In the genomic region with DNA sequence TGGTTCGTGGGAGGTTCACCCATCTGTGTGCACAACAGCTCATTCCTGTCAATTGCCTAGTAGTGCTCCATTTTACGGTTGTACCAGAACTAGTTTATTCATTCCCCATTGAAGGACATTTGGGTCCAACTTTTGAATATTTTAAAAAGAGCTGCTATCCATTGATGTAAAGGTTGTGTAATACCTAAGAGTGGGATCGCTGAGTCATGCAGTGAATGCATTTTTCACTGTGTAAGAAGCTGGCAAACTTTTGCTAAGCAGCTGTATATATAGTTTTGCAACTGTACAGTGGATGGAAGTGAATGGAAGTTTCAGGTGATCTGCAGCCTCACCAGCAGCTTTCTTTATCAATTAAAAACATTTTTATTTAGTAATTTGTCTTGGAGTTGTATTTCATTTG, we compare ENCODE assay signal across 27 cellular contexts.
DNase-seq lines count a peak whose midpoint lies in the region; ATAC-seq, FAIRE-seq and TF ChIP-seq lines count a peak whose summit lies in the region.
"Had no signal": no experiment of that assay in that cellular context is flagged by ENCODE, and none has a peak within 500 bp of the region (broad histone marks: within the 10 kb centered on the region; RNA-seq: fewer than 3 reads in every experiment).

No MANE protein-coding gene starts in this region.

- H4K8ac ChIP-seq in IMR-90 (ENCODE audit: low read depth in 2 of 2, low read length in 2 of 2): no peak overlapping the region

- peak overlapping the region; percentile 55 for H3K4ac ChIP-seq in IMR-90 (ENCODE audit: low read depth, low read length)

- H3K4me1 ChIP-seq in A673 (ENCODE audit: insufficient read depth, low read length, poor library complexity, severe bottlenecking): peaks cover 13% of the 10 kb centered on the region
- H3K4me1 ChIP-seq in IMR-90 (ENCODE audit: control insufficient read depth, insufficient read depth, low read length): peaks cover 5% of the 10 kb centered on the region; the same call in 1 of the 2 replicates
- H3K4me1 ChIP-seq in astrocyte (ENCODE audit: insufficient read depth, low read length): no peaks in the 10 kb centered on the region
- no peaks in the 10 kb centered on the region for H3K4me1 ChIP-seq in kidney (ENCODE audit: control insufficient read depth in 1 of 2, insufficient read depth in 1 of 2, low read depth in 1 of 2, low read length in 2 of 2)
- H3K4me1 ChIP-seq in adrenal gland (replicated peaks in 1 of 2): no peaks in the 10 kb centered on the region
- H3K4me1 ChIP-seq: heart right ventricle, spleen had no signal

- in situ Hi-C loops in IMR-90 (cut with MboI; ENCODE audit: low sequenced_read_pairs): no loop called here

- H4K5ac ChIP-seq in IMR-90 (ENCODE audit: low read depth, low read length): peak overlapping the region; percentile 34; the same call in 1 of the 2 replicates

- TF ChIP-seq RAD21 in IMR-90 (IDR thresholded peaks at IDR 0.05; ENCODE audit: low read length): no peak

- no peak overlapping the region for H3K9ac ChIP-seq in IMR-90 (ENCODE audit: low read depth, low read length)
- H3K9ac ChIP-seq in astrocyte (ENCODE audit: low read length): no peak overlapping the region
- H3K9ac ChIP-seq in kidney (ENCODE audit: low read length in 2 of 2): no peak overlapping the region

- H3K79me1 ChIP-seq in IMR-90 (ENCODE audit: low read depth in 1 of 2, low read length in 2 of 2): no peaks in the 10 kb centered on the region

- no peak overlapping the region for H3K4me2 ChIP-seq in IMR-90 (ENCODE audit: low read depth, low read length)
- no peak overlapping the region for H3K4me2 ChIP-seq in astrocyte (ENCODE audit: low read length)

- no peaks in the 10 kb centered on the region for H3K9me1 ChIP-seq in IMR-90 (ENCODE audit: insufficient read depth, low read length)

- TF ChIP-seq POLR2A in IMR-90 (IDR thresholded peaks at IDR 0.05; ENCODE audit: low read depth, low read length) (no peak), adrenal gland (IDR thresholded peaks at IDR 0.05) (no peak)

- H3K36me3 ChIP-seq in A673 (ENCODE audit: insufficient read depth, low read length, poor library complexity, severe bottlenecking): no peaks in the 10 kb centered on the region
- H3K36me3 ChIP-seq in IMR-90 (ENCODE audit: control insufficient read depth, insufficient read depth, low read length): no peaks in the 10 kb centered on the region
- H3K36me3 ChIP-seq in astrocyte (ENCODE audit: insufficient read depth, low read length): no peaks in the 10 kb centered on the region
- no peaks in the 10 kb centered on the region for H3K36me3 ChIP-seq in kidney (ENCODE audit: control insufficient read depth in 1 of 2, insufficient read depth in 2 of 2, low read length in 2 of 2)
- no peaks in the 10 kb centered on the region for H3K36me3 ChIP-seq in adrenal gland (replicated peaks in 1 of 2)
- H3K36me3 ChIP-seq: heart right ventricle, MG63, spleen had no signal

- no peak overlapping the region for H2AK5ac ChIP-seq in IMR-90 (ENCODE audit: low read depth, low read length)

- peak overlapping the region; percentile 69 for H2BK20ac ChIP-seq in IMR-90 (ENCODE audit: low read depth, low read length)

- H3K27me3 ChIP-seq in A673 (replicated peaks; ENCODE audit: insufficient read depth, low read depth, low read length, poor library complexity): no peaks in the 10 kb centered on the region
- H3K27me3 ChIP-seq in IMR-90 (ENCODE audit: control insufficient read depth, insufficient read depth, low read length): no peaks in the 10 kb centered on the region; the same call in 1 of the 2 replicates
- H3K27me3 ChIP-seq in astrocyte (ENCODE audit: insufficient read depth, low read length): no peaks in the 10 kb centered on the region
- no peaks in the 10 kb centered on the region for H3K27me3 ChIP-seq in adrenal gland
- H3K27me3 ChIP-seq: MG63, spleen had no signal

- H3K27ac ChIP-seq in A673 (ENCODE audit: low read depth, low read length, poor library complexity, severe bottlenecking) (no peak overlapping the region), IMR-90 (ENCODE audit: insufficient read depth, low read length) (peak overlapping the region; percentile 39; the same call in 1 of the 2 replicates), astrocyte (ENCODE audit: low read depth, low read length) (no peak overlapping the region), kidney (ENCODE audit: low read depth in 2 of 2, low read length in 2 of 2) (no peak overlapping the region), adrenal gland (no peak overlapping the region)
- H3K27ac ChIP-seq: heart right ventricle, spleen had no signal

- no peak overlapping the region for H3K23ac ChIP-seq in IMR-90 (ENCODE audit: low read depth, low read length)

- no peak overlapping the region for H2AK9ac ChIP-seq in IMR-90 (replicated peaks; ENCODE audit: low read depth, low read length, poor library complexity)

- H3K9me3 ChIP-seq in A673 (ENCODE audit: low read depth, low read length, poor library complexity, severe bottlenecking) (no peaks in the 10 kb centered on the region), IMR-90 (ENCODE audit: control insufficient read depth, insufficient read depth, low read length) (peaks cover 2% of the 10 kb centered on the region; the same call in 1 of the 2 replicates), astrocyte (ENCODE audit: insufficient read depth, low read depth, low read length) (no peaks in the 10 kb centered on the region), kidney (ENCODE audit: control insufficient read depth in 1 of 2, low read length in 2 of 2) (no peaks in the 10 kb centered on the region), adrenal gland (replicated peaks in 1 of 3) (no peaks in the 10 kb centered on the region)
- H3K9me3 ChIP-seq: MG63 had no signal

- H3K27me3 Mint-ChIP-seq in astrocyte (ENCODE audit: low read depth, unreplicated experiment): no peaks in the 10 kb centered on the region
- H3K27me3 Mint-ChIP-seq: activated CD4-positive, alpha-beta T cell treated with anti-CD3 and anti-CD28 coated beads, Interleukin-2, amount 10 ng/mL, durations not matched to agents 7 days and 5 days; dendritic cell treated with granulocyte-macrophage colony-stimulating factor and Interleukin-4, amounts not matched to agents 40 ng/mL and 50 ng/mL, for 4 days had no signal

- ATAC-seq in IMR-90 (ENCODE audit: low read depth): peak; percentile 62
- ATAC-seq: heart right ventricle; left lobe of liver; stimulated activated naive B cell treated with anti-CD40 and anti-IgM and Interleukin-4, amounts not matched to agents 10 μg/mL and 1 μg/mL and 100 μg/mL, for 72 hours had no signal

- peak overlapping the region; percentile 60 for H3K18ac ChIP-seq in IMR-90 (ENCODE audit: low read depth, low read length)

- no TSS peak for BruUV-seq in A673 (replicated peaks; lab: Mats Ljungman, UMichigan)
- no TSS peak for BruUV-seq in IMR-90 (replicated peaks; lab: Mats Ljungman, UMichigan)

- H2BK5ac ChIP-seq in IMR-90 (ENCODE audit: low read depth, low read length, poor library complexity, severe bottlenecking): no peak overlapping the region

- no peak overlapping the region for H3K4me3 Mint-ChIP-seq in astrocyte (ENCODE audit: unreplicated experiment)
- H3K4me3 Mint-ChIP-seq: activated CD4-positive, alpha-beta T cell treated with anti-CD3 and anti-CD28 coated beads, Interleukin-2, amount 10 ng/mL, durations not matched to agents 7 days and 5 days; CD4-positive, alpha-beta T cell; dendritic cell treated with granulocyte-macrophage colony-stimulating factor and Interleukin-4, amounts not matched to agents 40 ng/mL and 50 ng/mL, for 4 days; stimulated activated naive B cell treated with anti-CD40 and anti-IgM and Interleukin-4, amounts not matched to agents 10 μg/mL and 1 μg/mL and 100 μg/mL, for 72 hours had no signal

- no peak for TF ChIP-seq CTCF in A673 (conservative IDR thresholded peaks at IDR 0.05; ENCODE audit: low read depth, low read length)
- TF ChIP-seq CTCF in IMR-90 (conservative IDR thresholded peaks at IDR 0.05; ENCODE audit: low read depth, low read length): no peak
- TF ChIP-seq CTCF in astrocyte (IDR thresholded peaks at IDR 0.05; ENCODE audit: insufficient read depth, low read depth, low read length): no peak
- no peak for TF ChIP-seq CTCF in kidney (IDR thresholded peaks at IDR 0.05; ENCODE audit: borderline replicate concordance, extremely low read depth, insufficient read depth)
- no peak for TF ChIP-seq CTCF in adrenal gland (IDR thresholded peaks at IDR 0.05)

- intact Hi-C loops in A673 (cut with micrococcal nuclease; ENCODE audit: unreplicated experiment): no loop called here
- intact Hi-C loops in IMR-90 (cut with micrococcal nuclease): no loop called here
- intact Hi-C loops in kidney (cut with DNase I): no loop called here
- intact Hi-C loops in adrenal gland (cut with DNase I): no loop called here

- H3K4me1 Mint-ChIP-seq in astrocyte (ENCODE audit: low read depth, unreplicated experiment): no peaks in the 10 kb centered on the region
- H3K4me1 Mint-ChIP-seq: activated CD4-positive, alpha-beta T cell treated with anti-CD3 and anti-CD28 coated beads, Interleukin-2, amount 10 ng/mL, durations not matched to agents 7 days and 5 days; stimulated activated naive B cell treated with anti-CD40 and anti-IgM and Interleukin-4, amounts not matched to agents 10 μg/mL and 1 μg/mL and 100 μg/mL, for 72 hours had no signal

- H3K36me3 Mint-ChIP-seq in astrocyte (ENCODE audit: low read depth, unreplicated experiment): no peaks in the 10 kb centered on the region
- H3K36me3 Mint-ChIP-seq: stimulated activated naive B cell treated with anti-CD40 and anti-IgM and Interleukin-4, amounts not matched to agents 10 μg/mL and 1 μg/mL and 100 μg/mL, for 72 hours had no signal

- H4K20me1 ChIP-seq in IMR-90 (ENCODE audit: insufficient read depth, low read length) (no peaks in the 10 kb centered on the region), astrocyte (ENCODE audit: insufficient read depth, low read length) (no peaks in the 10 kb centered on the region)

- CTCF ChIA-PET in A673 (lab: Charles Lee) (interaction anchor here (1.5 kb wide), 1 partner anchor 27 kb away, joined by 5 read pairs; no protein-coding TSS in a partner anchor), IMR-90 (lab: Yijun Ruan, JAX) (interaction anchor here (0.8 to 2.8 kb wide), 3 partner anchors 19 to 80 kb away, joined by 3 to 9 read pairs (median 3); no protein-coding TSS in a partner anchor)

- H2BK15ac ChIP-seq in IMR-90 (ENCODE audit: low read depth, low read length): no peak overlapping the region

- POLR2A ChIA-PET in A673 (lab: Charles Lee; ENCODE audit: low non-redundant PET) (no interaction called here), IMR-90 (lab: Charles Lee; ENCODE audit: unreplicated experiment) (no interaction called here)

- no peaks in the 10 kb centered on the region for H3K79me2 ChIP-seq in astrocyte (ENCODE audit: insufficient read depth, low read length)

- H3K9me3 Mint-ChIP-seq in astrocyte (ENCODE audit: unreplicated experiment): peaks cover 15% of the 10 kb centered on the region
- H3K9me3 Mint-ChIP-seq: activated CD4-positive, alpha-beta T cell treated with anti-CD3 and anti-CD28 coated beads, Interleukin-2, amount 10 ng/mL, durations not matched to agents 7 days and 5 days had no signal

- H3K14ac ChIP-seq in IMR-90 (replicated peaks; ENCODE audit: low read depth, low read length): no peak overlapping the region

- peak overlapping the region; percentile 29 for H3K27ac Mint-ChIP-seq in astrocyte (ENCODE audit: unreplicated experiment)
- H3K27ac Mint-ChIP-seq: activated CD4-positive, alpha-beta T cell treated with anti-CD3 and anti-CD28 coated beads, Interleukin-2, amount 10 ng/mL, durations not matched to agents 7 days and 5 days; CD4-positive, alpha-beta T cell; dendritic cell treated with granulocyte-macrophage colony-stimulating factor and Interleukin-4, amounts not matched to agents 40 ng/mL and 50 ng/mL, for 4 days; stimulated activated naive B cell treated with anti-CD40 and anti-IgM and Interleukin-4, amounts not matched to agents 10 μg/mL and 1 μg/mL and 100 μg/mL, for 72 hours had no signal

- H2AFZ ChIP-seq in IMR-90 (replicated peaks; ENCODE audit: low read length, poor library complexity) (no peak overlapping the region), astrocyte (ENCODE audit: low read depth, low read length) (no peak overlapping the region)

- H3K4me3 ChIP-seq in A673 (ENCODE audit: low read depth, low read length, poor library complexity, severe bottlenecking) (no peak overlapping the region), IMR-90 (ENCODE audit: insufficient read depth, low read depth, low read length) (no peak overlapping the region), astrocyte (ENCODE audit: insufficient read depth, low read depth, low read length) (no peak overlapping the region), kidney (ENCODE audit: low read length in 2 of 2) (no peak overlapping the region), adrenal gland (no peak overlapping the region)
- H3K4me3 ChIP-seq: heart right ventricle, MG63, spleen had no signal

- 60% methylated on average over 2 of the region's 3 CpGs; no CpG with 5 or more reads in 1 of the 2 experiments for WGBS in IMR-90 (ENCODE audit: extremely low coverage in 2 of 2, insufficient read length in 1 of 2), 2 experiments
- WGBS in adrenal gland, 4 donors: 66 to 86% (median 82%) methylated on average over 3 of the region's 3 CpGs

- dilution Hi-C loops in IMR-90 (cut with HindIII; ENCODE audit: low sequenced_read_pairs, unreplicated experiment): no loop called here

- DNase-seq in A673 (ENCODE audit: low spot score): peak; percentile 40
- DNase-seq in IMR-90: peak; percentile 78
- DNase-seq in astrocyte (ENCODE audit: low read depth): peak; percentile 2
- peak; percentile 59 for DNase-seq in fibroblast of the conjunctiva (ENCODE audit: low read depth)
- no peak for DNase-seq in foreskin melanocyte
- DNase-seq in cerebellar nuclear complex (lab: John Stamatoyannopoulos, UW): no peak
- no peak for DNase-seq in kidney
- no peak for DNase-seq in adrenal gland
- DNase-seq: activated CD4-positive, alpha-beta T cell treated with anti-CD3 and anti-CD28 coated beads, Interleukin-2, amount 10 ng/mL, durations not matched to agents 7 days and 5 days; activated naive CD4-positive, alpha-beta T cell; activated T-cell treated with anti-CD3 and anti-CD28 coated beads, Interleukin-2, amount 50 U/mL, for 48 hours; amniotic stem cell; CD4-positive, alpha-beta T cell; heart right ventricle; mesendoderm; MG63; NCI-H748 treated with DMSO at 0.1 percent for 48 hours; nucleus accumbens; retina; spleen; stimulated activated CD4-positive, alpha-beta T cell treated with anti-CD3 and anti-CD28 coated beads, Interleukin-2, amount 100 ng/mL, for 48 hours; stimulated activated naive B cell treated with anti-CD40 and anti-IgM and Interleukin-4, amounts not matched to agents 10 μg/mL and 1 μg/mL and 100 μg/mL, for 72 hours; T-helper 9 cell had no signal

- peak overlapping the region; percentile 82 for H2BK120ac ChIP-seq in IMR-90 (ENCODE audit: low read depth, low read length)

- no peak overlapping the region for H3K56ac ChIP-seq in IMR-90 (ENCODE audit: extremely low read depth, insufficient read depth, low read length)

- H4K91ac ChIP-seq in IMR-90 (ENCODE audit: insufficient read depth, low read depth, low read length): peak overlapping the region; percentile 64

- FAIRE-seq in astrocyte (lab: Jason Lieb, UNC) (no peak), kidney (lab: Jason Lieb, UNC) (no peak)
- FAIRE-seq: endometrium, GM19239 had no signal

Comparison
In these comparisons a context has a peak if more than half of its experiments do, and no peak if none do; other contexts are left out.
1. DNase-seq: peak in A673 (single experiment), IMR-90 (single experiment), astrocyte (single experiment) and fibroblast of the conjunctiva (single experiment); none in foreskin melanocyte (single experiment), cerebellar nuclear complex (0 of 2), kidney (single experiment) and adrenal gland (0 of 7).